ENCODE assay signal across 11 cellular contexts in genomic region chr1:171898956-171899355, GRCh38. TPM values are rescaled to one million over a fixed set of nuclear protein-coding genes. Genes with fewer than 3 reads are reported as not detected.
A peak's percentile ranks its signal among the peaks of the same experiment; 100 is the strongest.
DNase-seq lines count a peak whose midpoint lies in the region; ATAC-seq and TF ChIP-seq lines count a peak whose summit lies in the region.
"Had no signal": no experiment of that assay in that cellular context is flagged by ENCODE, and none has a peak within 500 bp of the region (broad histone marks: within the 10 kb centered on the region; RNA-seq: fewer than 3 reads in every experiment).

No MANE protein-coding gene starts in this region.

- H3K27me3 ChIP-seq in left ventricle myocardium inferior (ENCODE audit: low read depth) (no peaks in the 10 kb centered on the region), vagina (no peaks in the 10 kb centered on the region)

- TF ChIP-seq POLR2A in vagina (IDR thresholded peaks at IDR 0.05), result no peak
- no peak for TF ChIP-seq POLR2A in erythroblast (IDR thresholded peaks at IDR 0.05; ENCODE audit: low read length)

- H3K9me3 ChIP-seq in left ventricle myocardium inferior (replicated peaks) (peaks cover 3% of the 10 kb centered on the region), vagina (no peaks in the 10 kb centered on the region)

- intact Hi-C loops in left ventricle myocardium inferior (cut with micrococcal nuclease) (no loop called here), left ventricle myocardium superior (cut with micrococcal nuclease) (no loop called here), vagina (cut with DNase I) (no loop called here)

- no peak for TF ChIP-seq CTCF in left ventricle myocardium inferior (IDR thresholded peaks at IDR 0.05; ENCODE audit: borderline replicate concordance)
- TF ChIP-seq CTCF in vagina (IDR thresholded peaks at IDR 0.05), result no peak

- DNase-seq in left ventricle myocardium inferior (no peak), left ventricle myocardium superior (no peak), caudate nucleus (lab: John Stamatoyannopoulos, UW) (peak in 60 of 61 donors; percentile 35 to 96 (median 82)), left kidney (ENCODE audit: low read depth, low spot score) (peak; percentile 55), vagina (ENCODE audit: extremely low spot score in 2 of 2) (no peak), erythroblast (lab: John Stamatoyannopoulos, UW) (no peak), NOMO-1 (lab: John Stamatoyannopoulos, UW; ENCODE audit: unreplicated experiment in 2 of 2) (no peak)
- DNase-seq in activated naive CD4-positive, alpha-beta T cell treated with anti-CD3 and anti-CD28 coated beads, Interleukin-2, amount 50 U/mL, for 16 hours, result no peak
- DNase-seq: NCI-H1694 had no signal

- H3K4me1 ChIP-seq in left ventricle myocardium inferior (peaks cover 9% of the 10 kb centered on the region), vagina (peaks cover 9% of the 10 kb centered on the region)
- H3K4me1 ChIP-seq: parathyroid adenoma had no signal

- no peak for ATAC-seq in left ventricle myocardium superior

- H3K36me3 ChIP-seq in left ventricle myocardium inferior (no peaks in the 10 kb centered on the region), vagina (no peaks in the 10 kb centered on the region)

- H3K4me3 ChIP-seq in left ventricle myocardium inferior, result no peak overlapping the region
- peak overlapping the region; percentile 17 for H3K4me3 ChIP-seq in vagina

- H3K27ac ChIP-seq in left ventricle myocardium inferior (replicated peaks) (peak overlapping the region; percentile 11), caudate nucleus (ENCODE audit: low read depth, low read length) (peak overlapping the region; percentile 95), vagina (peak overlapping the region; percentile 57)
- H3K27ac ChIP-seq: parathyroid adenoma, VCaP had no signal

RNA-seq across cellular contexts. Expression of gene DNM3, which starts 57.7 kb away (rescaled TPM):
- total RNA-seq in left ventricle myocardium inferior (1.2 TPM), left ventricle myocardium superior (2.3 TPM), vagina (15.5 TPM)

Comparison
In these comparisons a context has a peak if more than half of its experiments do, and no peak if none do; other contexts are left out.
1. DNase-seq: peak in caudate nucleus (60 of 61) and left kidney (single experiment); none in left ventricle myocardium inferior (single experiment), left ventricle myocardium superior (single experiment), vagina (0 of 2), erythroblast (0 of 2), NOMO-1 (0 of 2) and activated naive CD4-positive, alpha-beta T cell treated with anti-CD3 and anti-CD28 coated beads, Interleukin-2, amount 50 U/mL, for 16 hours (single experiment).
2. H3K27ac ChIP-seq: peak in every context shown above with its lines; median percentile 95 in caudate nucleus; 57 in vagina; 11 in left ventricle myocardium inferior.